Comparison of ENCODE assay signal across 8 cellular contexts in genomic region chr22:29524440-29525191, GRCh38. TPM values are rescaled to one million over a fixed set of nuclear protein-coding genes. Genes with fewer than 3 reads are reported as not detected.
DNase-seq lines count a peak whose midpoint lies in the region; ATAC-seq and TF ChIP-seq lines count a peak whose summit lies in the region.

No MANE protein-coding gene starts in this region.

- H3K4me3 ChIP-seq in HCT116 (replicated peaks in 1 of 2; ENCODE audit: low read depth in 1 of 2, low read length in 2 of 2) (no peak overlapping the region), WI38 (ENCODE audit: low read depth, low read length) (no peak overlapping the region), fibroblast of pulmonary artery (replicated peaks; ENCODE audit: low read depth, low read length) (no peak overlapping the region), tibial artery (no peak overlapping the region)

- H3K4me2 ChIP-seq in HCT116 (ENCODE audit: low read length): no peak overlapping the region

- TF ChIP-seq RAD21 in HCT116 (IDR thresholded peaks at IDR 0.05; ENCODE audit: low read depth): peak; percentile 55; the same call in 1 of the 2 replicates

- no TSS peak for BruUV-seq in HCT116 (replicated peaks; lab: Mats Ljungman, UMichigan)

- DNase-seq in COR-L47 (lab: John Stamatoyannopoulos, UW) (peak; percentile 34), HCT116 (ENCODE audit: low read depth, low spot score) (no peak), fibroblast of pulmonary artery (ENCODE audit: low read depth) (peak; percentile 35), sciatic nerve (ENCODE audit: low spot score) (no peak), tibial artery (no peak), inferior parietal cortex (ENCODE audit: extremely low spot score) (no peak)

- CTCF ChIA-PET in HCT116 (lab: Charles Lee): interaction anchor here (1.0 to 1.5 kb wide), 2 partner anchors 129 to 131 kb away, joined by 3 to 10 read pairs; no protein-coding TSS in a partner anchor

- TF ChIP-seq POLR2A in HCT116 (IDR thresholded peaks at IDR 0.05; ENCODE audit: borderline replicate concordance, extremely low read depth, insufficient read depth, insufficient read length): no peak

- H3K27me3 ChIP-seq in HCT116 (ENCODE audit: insufficient read depth, low read length) (no peaks in the 10 kb centered on the region), tibial artery (no peaks in the 10 kb centered on the region)

- no peaks in the 10 kb centered on the region for H3K4me1 ChIP-seq in HCT116 (ENCODE audit: control insufficient read depth in 1 of 2, insufficient read depth in 2 of 2, low read length in 2 of 2)
- H3K4me1 ChIP-seq in tibial artery: no peaks in the 10 kb centered on the region

- ATAC-seq in HCT116 (peak; percentile 94), sciatic nerve (peak; percentile 58), GM19328 (IDR thresholded peaks at IDR 0.05; ENCODE audit: unreplicated experiment) (no peak)

- no peak overlapping the region for H3K27ac ChIP-seq in HCT116 (ENCODE audit: low read depth, low read length)
- no peak overlapping the region for H3K27ac ChIP-seq in tibial artery

- RAD21 ChIA-PET in HCT116 (lab: Charles Lee; ENCODE audit: low non-redundant PET in 1 of 2, low total read pairs in 2 of 2, uncharacterized antibody in 2 of 2, unreplicated experiment in 2 of 2): interaction anchor here in 1 of 2 experiments (0.8 kb wide), 1 partner anchor 129 kb away, joined by 3 read pairs; no protein-coding TSS in a partner anchor

- H3K9me2 ChIP-seq in HCT116 (ENCODE audit: insufficient read depth): no peaks in the 10 kb centered on the region

- H3K9me3 ChIP-seq in HCT116 (ENCODE audit: control insufficient read depth in 1 of 2, insufficient read depth in 1 of 2, low read depth in 1 of 2, low read length in 2 of 2) (no peaks in the 10 kb centered on the region), tibial artery (no peaks in the 10 kb centered on the region)

- peaks cover 54 to 64% of the 10 kb centered on the region in 2 experiments for H3K36me3 ChIP-seq in HCT116 (ENCODE audit: control insufficient read depth in 1 of 2, insufficient read depth in 2 of 2, low read length in 2 of 2)
- peaks cover 76 to 97% (median 88%) of the 10 kb centered on the region in 3 donors for H3K36me3 ChIP-seq in tibial artery

- no peaks in the 10 kb centered on the region for H3K79me2 ChIP-seq in HCT116 (ENCODE audit: insufficient read depth, low read length)

- H3K9ac ChIP-seq in HCT116 (ENCODE audit: low read length): no peak overlapping the region

- POLR2A ChIA-PET in HCT116 (lab: Charles Lee): no interaction called here

- intact Hi-C loops in HCT116 (cut with micrococcal nuclease): loop anchor here (1.0 kb wide), 1 partner anchor 129 kb away; no protein-coding TSS in a partner anchor
- intact Hi-C loops in sciatic nerve (cut with DNase I): no loop called here
- intact Hi-C loops in tibial artery (cut with DNase I; ENCODE audit: low total_unique reads): loop anchor here (10.0 kb wide), 1 partner anchor 130 kb away; no protein-coding TSS in a partner anchor

- no peak overlapping the region for H2AFZ ChIP-seq in HCT116 (ENCODE audit: low read depth, low read length, poor library complexity, severe bottlenecking)

- peak; percentile 35 to 54 (median 49); a peak in 5 of 6 replicates for TF ChIP-seq CTCF in HCT116 (IDR thresholded peaks at IDR 0.05 in 2 of 3, conservative IDR thresholded peaks at IDR 0.05 in 1 of 3; ENCODE audit: borderline replicate concordance in 1 of 3, insufficient read depth in 1 of 3, low read depth in 2 of 3, low read length in 2 of 3)
- 0 out of 2 replicates have a peak, but pooled peaks have one; percentile 20 for TF ChIP-seq CTCF in WI38 (IDR thresholded peaks at IDR 0.05; ENCODE audit: low read depth, low read length)
- TF ChIP-seq CTCF in fibroblast of pulmonary artery (IDR thresholded peaks at IDR 0.05; ENCODE audit: low read length, missing control alignments): peak; percentile 38
- peak in 1 of 2 experiments; percentile 11 for TF ChIP-seq CTCF in tibial artery (IDR thresholded peaks at IDR 0.05)

- H4K20me1 ChIP-seq in HCT116 (ENCODE audit: insufficient read depth): no peaks in the 10 kb centered on the region

TF ChIP-seq in HCT116, 20 proteins besides CTCF, POLR2A, EP300 and RAD21:
- TF ChIP-seq CEBPB (IDR thresholded peaks at IDR 0.05; ENCODE audit: low read depth) (no peak), CBX3 (IDR thresholded peaks at IDR 0.05; ENCODE audit: low read depth) (no peak)

RNA-seq across cellular contexts. Expression of gene THOC5, which starts 28.9 kb away (rescaled TPM):
- total RNA-seq in HCT116 (2021; ENCODE audit: unreplicated experiment): 80.6 TPM
- polyA plus RNA-seq in HCT116 (2012): 60.9 and 66.3 TPM in 2 replicates
- 45.4 TPM for total RNA-seq in sciatic nerve

RNA-seq across cellular contexts. Expression of gene NEFH, which starts 44.6 kb away (rescaled TPM):
- total RNA-seq in HCT116 (2021; ENCODE audit: unreplicated experiment) (not detected), sciatic nerve (1.4 TPM)
- polyA plus RNA-seq in HCT116 (2012): 0.01 and 0.04 TPM in 2 replicates

RNA-seq across cellular contexts. Expression of gene NIPSNAP1, which starts 56.3 kb away (rescaled TPM):
- total RNA-seq in HCT116 (2021; ENCODE audit: unreplicated experiment): 101 TPM
- polyA plus RNA-seq in HCT116 (2012): 88.9 and 104 TPM in 2 replicates
- total RNA-seq in sciatic nerve: 17.7 TPM

Comparison
In these comparisons a context has a peak if more than half of its experiments do, and no peak if none do; other contexts are left out.
1. DNase-seq: peak in COR-L47 (single experiment) and fibroblast of pulmonary artery (single experiment); none in HCT116 (single experiment), sciatic nerve (single experiment), tibial artery (0 of 2) and inferior parietal cortex (single experiment).